In the genomic region with DNA sequence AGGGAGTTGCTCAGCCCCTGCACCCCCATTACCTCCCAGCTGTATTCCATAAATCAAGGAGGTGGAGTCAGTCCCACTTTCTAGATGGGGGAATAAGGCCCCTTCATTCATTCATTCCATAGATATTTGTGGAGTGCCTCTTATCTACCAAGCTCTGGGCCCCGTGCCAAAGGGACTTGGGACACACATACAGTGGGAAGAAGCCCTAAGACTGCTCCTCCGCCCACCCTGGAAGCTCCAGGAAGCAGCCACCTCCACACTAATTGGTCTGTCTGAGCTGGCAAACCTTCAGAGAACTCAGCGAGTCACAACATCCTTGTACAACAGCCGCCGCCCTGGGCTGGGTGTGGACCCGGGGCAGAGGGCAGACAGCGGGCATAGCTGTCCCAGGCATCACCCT, we compare ENCODE assay signal across 10 cellular contexts. TPM values are rescaled to one million over a fixed set of nuclear protein-coding genes. Genes with fewer than 3 reads are reported as not detected.
DNase-seq lines count a peak whose midpoint lies in the region; ATAC-seq and TF ChIP-seq lines count a peak whose summit lies in the region.
"Had no signal": no experiment of that assay in that cellular context is flagged by ENCODE, and none has a peak within 500 bp of the region (broad histone marks: within the 10 kb centered on the region; RNA-seq: fewer than 3 reads in every experiment).

No MANE protein-coding gene starts in this region.

- TF ChIP-seq RAD21 in SK-N-SH (IDR thresholded peaks at IDR 0.05; ENCODE audit: low read length) = no peak

- H3K4me3 ChIP-seq in SK-N-SH (ENCODE audit: low read depth in 2 of 2, low read length in 1 of 2) (no peak overlapping the region), heart left ventricle (no peak overlapping the region), testis (no peak overlapping the region)

- TF ChIP-seq POLR2A in heart left ventricle (IDR thresholded peaks at IDR 0.05) = no peak
- no peak for TF ChIP-seq POLR2A in testis (IDR thresholded peaks at IDR 0.05)

- H3K27me3 ChIP-seq in SK-N-SH (ENCODE audit: insufficient read depth) (no peaks in the 10 kb centered on the region), heart left ventricle (no peaks in the 10 kb centered on the region), testis (no peaks in the 10 kb centered on the region)

- H3K4me1 ChIP-seq in SK-N-SH (ENCODE audit: control insufficient read depth in 1 of 2, insufficient read depth in 2 of 2, low read depth in 1 of 2, low read length in 1 of 2) (peaks cover 59 to 86% of the 10 kb centered on the region in 2 experiments), heart left ventricle (peaks cover 0 to 34% (median 21%) of the 10 kb centered on the region in 12 donors), testis (peaks cover 18% of the 10 kb centered on the region)

- H3K4me2 ChIP-seq in SK-N-SH = peak overlapping the region; percentile 73

- POLR2A ChIA-PET in SK-N-SH (lab: Yijun Ruan, JAX) = interaction anchor here (1.1 to 1.7 kb wide), 4 partner anchors 8 to 95 kb away, joined by 3 to 6 read pairs (median 4); no protein-coding TSS in a partner anchor

- peaks cover 16% of the 10 kb centered on the region; the same call in 1 of the 2 replicates for H3K79me2 ChIP-seq in SK-N-SH (ENCODE audit: insufficient read depth)

- peaks cover 77% of the 10 kb centered on the region for H3K4me1 Mint-ChIP-seq in HFFc6 (ENCODE audit: low read depth)
- H3K4me1 Mint-ChIP-seq in activated CD8-positive, alpha-beta memory T cell treated with anti-CD3 and anti-CD28 coated beads, Interleukin-2, amount 10 ng/mL, durations not matched to agents 7 days and 5 days = no peaks in the 10 kb centered on the region
- H3K4me1 Mint-ChIP-seq: memory B cell had no signal

- no peaks in the 10 kb centered on the region for H3K9me3 Mint-ChIP-seq in HFFc6
- no peaks in the 10 kb centered on the region for H3K9me3 Mint-ChIP-seq in activated CD8-positive, alpha-beta memory T cell treated with anti-CD3 and anti-CD28 coated beads, Interleukin-2, amount 10 ng/mL, durations not matched to agents 7 days and 5 days (ENCODE audit: low read depth)
- H3K9me3 Mint-ChIP-seq: memory B cell had no signal

- no peak for TF ChIP-seq CTCF in HFFc6 (IDR thresholded peaks at IDR 0.05)
- no peak for TF ChIP-seq CTCF in SK-N-SH (IDR thresholded peaks at IDR 0.05)
- no peak for TF ChIP-seq CTCF in heart left ventricle (IDR thresholded peaks at IDR 0.05)
- TF ChIP-seq CTCF in testis (IDR thresholded peaks at IDR 0.05) = no peak

- H3K9ac ChIP-seq in SK-N-SH = peak overlapping the region; percentile 25; the same call in 1 of the 2 replicates

- peak overlapping the region; percentile 63 for H3K27ac Mint-ChIP-seq in HFFc6
- no peak overlapping the region for H3K27ac Mint-ChIP-seq in activated CD8-positive, alpha-beta memory T cell treated with anti-CD3 and anti-CD28 coated beads, Interleukin-2, amount 10 ng/mL, durations not matched to agents 7 days and 5 days
- H3K27ac Mint-ChIP-seq: memory B cell had no signal

- CTCF ChIA-PET in SK-N-SH (lab: Yijun Ruan, JAX) = interaction anchor here (1.1 to 10.7 kb wide), 8 partner anchors 10 to 232 kb away, joined by 3 to 85 read pairs (median 5); no protein-coding TSS in a partner anchor
- CTCF ChIA-PET in activated CD8-positive, alpha-beta memory T cell treated with anti-CD3 and anti-CD28 coated beads, Interleukin-2, amount 10 ng/mL, durations not matched to agents 7 days and 5 days (lab: Charles Lee) = no interaction called here

- no peak overlapping the region for H3K4me3 Mint-ChIP-seq in HFFc6
- H3K4me3 Mint-ChIP-seq in activated CD8-positive, alpha-beta memory T cell treated with anti-CD3 and anti-CD28 coated beads, Interleukin-2, amount 10 ng/mL, durations not matched to agents 7 days and 5 days = no peak overlapping the region
- H3K4me3 Mint-ChIP-seq: memory B cell had no signal

- H3K27me3 Mint-ChIP-seq in HFFc6 (ENCODE audit: insufficient read depth) = no peaks in the 10 kb centered on the region; the same call in 1 of the 2 replicates
- peaks cover 3% of the 10 kb centered on the region for H3K27me3 Mint-ChIP-seq in activated CD8-positive, alpha-beta memory T cell treated with anti-CD3 and anti-CD28 coated beads, Interleukin-2, amount 10 ng/mL, durations not matched to agents 7 days and 5 days

- peaks cover 0 to 24% of the 10 kb centered on the region in 2 experiments for H3K36me3 ChIP-seq in SK-N-SH (replicated peaks in 1 of 2; ENCODE audit: control insufficient read depth in 1 of 2, insufficient read depth in 2 of 2, low read length in 1 of 2)
- no peaks in the 10 kb centered on the region for H3K36me3 ChIP-seq in heart left ventricle
- no peaks in the 10 kb centered on the region for H3K36me3 ChIP-seq in testis (ENCODE audit: low read depth, missing control alignments)

- H3K9me2 ChIP-seq in SK-N-SH = no peaks in the 10 kb centered on the region

- H3K9me3 ChIP-seq in SK-N-SH (no peaks in the 10 kb centered on the region), heart left ventricle (no peaks in the 10 kb centered on the region), testis (no peaks in the 10 kb centered on the region)

- WGBS in SK-N-SH (ENCODE audit: low lambda C conversion rate) = 18% methylated on average over 7 of the region's 7 CpGs
- 15 to 27% (median 21%) methylated on average over 3 to 7 of the region's 7 CpGs for WGBS in heart left ventricle, 4 donors
- WGBS in testis, 2 donors = 33 to 39% methylated on average over 1 to 7 of the region's 7 CpGs

- ATAC-seq in heart left ventricle = peak; percentile 22 to 58 (median 40)
- ATAC-seq in stimulated activated naive CD8-positive, alpha-beta T cell treated with anti-CD3 and anti-CD28 coated beads, Interleukin-15, Interleukin-2, amounts not matched to agents 100 U/mL and 50 U/mL, for 24 hours = no peak
- no peak for ATAC-seq in activated CD8-positive, alpha-beta memory T cell treated with anti-CD3 and anti-CD28 coated beads, Interleukin-2, amount 10 ng/mL, durations not matched to agents 7 days and 5 days
- ATAC-seq in GM19463 (IDR thresholded peaks at IDR 0.05; ENCODE audit: unreplicated experiment) = no peak

- DNase-seq in HFFc6 (peak; percentile 93), SK-N-SH (no peak), heart left ventricle (peak in 4 of 5 donors; percentile 32 to 69 (median 56)), testis (peak; percentile 72)
- no peak for DNase-seq in stimulated activated naive CD8-positive, alpha-beta T cell treated with anti-CD3 and anti-CD28 coated beads, Interleukin-15, Interleukin-2, amounts not matched to agents 100 U/mL and 50 U/mL, for 24 hours
- DNase-seq in activated CD8-positive, alpha-beta memory T cell treated with anti-CD3 and anti-CD28 coated beads, Interleukin-2, amount 10 ng/mL, durations not matched to agents 7 days and 5 days = no peak
- DNase-seq: cerebellar nuclear complex, NCI-H1930 had no signal

- peaks cover 36% of the 10 kb centered on the region for H3F3A ChIP-seq in SK-N-SH (replicated peaks; ENCODE audit: insufficient read depth)

- H3K27ac ChIP-seq in SK-N-SH (ENCODE audit: low read depth in 2 of 2, low read length in 1 of 2) (peak overlapping the region; percentile 69 to 89), heart left ventricle (no peak overlapping the region), testis (no peak overlapping the region)

- H4K20me1 ChIP-seq in SK-N-SH (ENCODE audit: insufficient read depth) = no peaks in the 10 kb centered on the region

- H3K36me3 Mint-ChIP-seq in HFFc6 (ENCODE audit: low read depth) = no peaks in the 10 kb centered on the region
- no peaks in the 10 kb centered on the region for H3K36me3 Mint-ChIP-seq in activated CD8-positive, alpha-beta memory T cell treated with anti-CD3 and anti-CD28 coated beads, Interleukin-2, amount 10 ng/mL, durations not matched to agents 7 days and 5 days
- H3K36me3 Mint-ChIP-seq: memory B cell had no signal

- no peak overlapping the region for H2AFZ ChIP-seq in SK-N-SH (ENCODE audit: low read depth)

- intact Hi-C loops in heart left ventricle (cut with DNase I) = no loop called here
- intact Hi-C loops in testis (cut with DNase I; ENCODE audit: low total_unique reads) = no loop called here

- no peak for TF ChIP-seq EP300 in SK-N-SH (IDR thresholded peaks at IDR 0.05; ENCODE audit: borderline replicate concordance in 1 of 2, low read depth in 1 of 2, low read length in 1 of 2)

TF ChIP-seq in SK-N-SH, 30 proteins besides CTCF, POLR2A, EP300 and RAD21 (continues in another document):
- peak; percentile 94 for TF ChIP-seq RXRA (IDR thresholded peaks at IDR 0.05; ENCODE audit: borderline replicate concordance, low read depth)

RNA-seq across cellular contexts. Expression of a gene that starts 6.4 kb away (rescaled TPM):
- 1 to 10 TPM; 2.2 to 3.2 (median 2.6) TPM for total RNA-seq in HFFc6 (2021; fragmentation: NEBNext Ultra II Directional; extraction: Animal tissue kit (Norgen Biotek cat#: 25700))
- polyA plus RNA-seq in SK-N-SH (2012; rRNA removed) (27.9 and 31.0 TPM in 2 replicates), heart left ventricle (under 1 TPM in 1 of 2 donors, not detected in 1; 0.08 TPM), testis (ENCODE audit: insufficient read depth, low read depth, low replicate concordance) (14.1 TPM)
- polyA plus RNA-seq in SK-N-SH (2012; cell fraction: cytosol; rRNA removed) = 7.3 and 13.0 TPM in 2 replicates
- 140 and 152 TPM in 2 replicates for polyA plus RNA-seq in SK-N-SH (2012; cell fraction: nucleus; rRNA removed)
- total RNA-seq in heart left ventricle (under 1 TPM in 2 of 9 donors, not detected in 7; 0.14 to 0.24 TPM), testis (1 to 10 TPM; 4.1 to 9.3 TPM)
- 1 to 10 TPM in 1 of 2 experiments, not detected in 1; 1.3 TPM for total RNA-seq in activated CD8-positive, alpha-beta memory T cell treated with anti-CD3 and anti-CD28 coated beads, Interleukin-2, amount 10 ng/mL, durations not matched to agents 7 days and 5 days

RNA-seq across cellular contexts. Expression of a gene that starts 22.7 kb away (rescaled TPM):
- 1 to 10 TPM; 1.7 to 6.3 (median 1.9) TPM for total RNA-seq in HFFc6 (2021; fragmentation: NEBNext Ultra II Directional; extraction: Animal tissue kit (Norgen Biotek cat#: 25700))
- polyA plus RNA-seq in SK-N-SH (2012; rRNA removed) (3.4 and 7.3 TPM in 2 replicates), heart left ventricle (1 to 10 TPM; 6.4 to 9.1 TPM), testis (ENCODE audit: insufficient read depth, low read depth, low replicate concordance) (73.7 TPM)
- 1.9 and 3.0 TPM in 2 replicates for polyA plus RNA-seq in SK-N-SH (2012; cell fraction: cytosol; rRNA removed)
- polyA plus RNA-seq in SK-N-SH (2012; cell fraction: nucleus; rRNA removed) = 1.7 and 1.9 TPM in 2 replicates
- total RNA-seq in heart left ventricle (10 to 100 TPM in 7 of 9 donors, 1 to 10 TPM in 2; 5.1 to 32.3 (median 16.9) TPM), testis (10 to 100 TPM; 24.0 to 39.5 TPM)
- not detected for total RNA-seq in activated CD8-positive, alpha-beta memory T cell treated with anti-CD3 and anti-CD28 coated beads, Interleukin-2, amount 10 ng/mL, durations not matched to agents 7 days and 5 days

RNA-seq across cellular contexts. Expression of a gene that starts 40.0 kb away (rescaled TPM):
- total RNA-seq in HFFc6 (2021; fragmentation: NEBNext Ultra II Directional; extraction: Animal tissue kit (Norgen Biotek cat#: 25700)) = under 1 TPM in 1 of 6 experiments, not detected in 5; 0.30 TPM
- polyA plus RNA-seq in SK-N-SH (2012; rRNA removed) (3.3 and 4.0 TPM in 2 replicates), heart left ventricle (under 1 TPM in 1 of 2 donors, not detected in 1; 0.08 TPM), testis (ENCODE audit: insufficient read depth, low read depth, low replicate concordance) (41.3 TPM)
- polyA plus RNA-seq in SK-N-SH (2012; cell fraction: cytosol; rRNA removed) = 1.8 and 2.9 TPM in 2 replicates
- polyA plus RNA-seq in SK-N-SH (2012; cell fraction: nucleus; rRNA removed) = 3.9 and 4.0 TPM in 2 replicates
- total RNA-seq in heart left ventricle (not detected), testis (10 to 100 TPM; 11.6 to 18.5 TPM)
- not detected for total RNA-seq in activated CD8-positive, alpha-beta memory T cell treated with anti-CD3 and anti-CD28 coated beads, Interleukin-2, amount 10 ng/mL, durations not matched to agents 7 days and 5 days

Comparison
In these comparisons a context has a peak if more than half of its experiments do, and no peak if none do; other contexts are left out.
1. DNase-seq: peak in HFFc6 (single experiment), heart left ventricle (4 of 5) and testis (single experiment); none in SK-N-SH (single experiment), stimulated activated naive CD8-positive, alpha-beta T cell treated with anti-CD3 and anti-CD28 coated beads, Interleukin-15, Interleukin-2, amounts not matched to agents 100 U/mL and 50 U/mL, for 24 hours (single experiment) and activated CD8-positive, alpha-beta memory T cell treated with anti-CD3 and anti-CD28 coated beads, Interleukin-2, amount 10 ng/mL, durations not matched to agents 7 days and 5 days (single experiment).
2. H3K27ac ChIP-seq: peak in SK-N-SH (2 of 2); none in heart left ventricle (0 of 12) and testis (0 of 2).
3. ATAC-seq: peak in heart left ventricle (4 of 4); none in stimulated activated naive CD8-positive, alpha-beta T cell treated with anti-CD3 and anti-CD28 coated beads, Interleukin-15, Interleukin-2, amounts not matched to agents 100 U/mL and 50 U/mL, for 24 hours (single experiment), activated CD8-positive, alpha-beta memory T cell treated with anti-CD3 and anti-CD28 coated beads, Interleukin-2, amount 10 ng/mL, durations not matched to agents 7 days and 5 days (single experiment) and GM19463 (single experiment).
4. RNA of a gene that starts 40.0 kb away (total RNA-seq): 11.6 to 18.5 TPM in testis; not detected in activated CD8-positive, alpha-beta memory T cell treated with anti-CD3 and anti-CD28 coated beads, Interleukin-2, amount 10 ng/mL, durations not matched to agents 7 days and 5 days, 0.30 TPM in HFFc6 and not detected in heart left ventricle; every median in the first group is over 4 times any median in the second.